10 cellular contexts compared by ENCODE assay signal in genomic region chr1:64343105-64343960, GRCh38.
DNase-seq lines count a peak whose midpoint lies in the region; ATAC-seq and TF ChIP-seq lines count a peak whose summit lies in the region.
"Had no signal": no experiment of that assay in that cellular context is flagged by ENCODE, and none has a peak within 500 bp of the region (broad histone marks: within the 10 kb centered on the region; RNA-seq: fewer than 3 reads in every experiment).

No MANE protein-coding gene starts in this region.

- no peaks in the 10 kb centered on the region for H3K4me1 ChIP-seq in left lung

- no peaks in the 10 kb centered on the region for H3K27me3 ChIP-seq in left lung

- intact Hi-C loops in left lung (cut with DNase I): no loop called here

- TF ChIP-seq CTCF in left lung (IDR thresholded peaks at IDR 0.05): no peak

- no peaks in the 10 kb centered on the region for H3K9me3 ChIP-seq in left lung

- no peak overlapping the region for H3K27ac ChIP-seq in left lung

- no peaks in the 10 kb centered on the region for H3K36me3 ChIP-seq in left lung

- DNase-seq in Daoy (ENCODE audit: low read depth) (peak; percentile 91), NCI-H2029 treated with DMSO at 0.1 percent for 48 hours (lab: John Stamatoyannopoulos, UW) (peak; percentile 78), amniotic stem cell (lab: John Stamatoyannopoulos, UW) (peak; percentile 52), left lung (no peak), HuH-7.5 (ENCODE audit: low spot score) (no peak)
- DNase-seq: activated CD4-positive, alpha-beta T cell treated with anti-CD3 and anti-CD28 coated beads, Interleukin-2, amount 50 U/mL, for 48 hours; NCI-H1092 treated with DMSO at 0.1 percent for 48 hours had no signal

- ATAC-seq in left lung (peak; percentile 33), GM19351 (IDR thresholded peaks at IDR 0.05; ENCODE audit: unreplicated experiment) (no peak), HG03460 (IDR thresholded peaks at IDR 0.05; ENCODE audit: unreplicated experiment) (no peak), GM21825 (IDR thresholded peaks at IDR 0.05; ENCODE audit: unreplicated experiment) (no peak)

- H3K4me3 ChIP-seq in left lung: no peak overlapping the region

Comparison
In these comparisons a context has a peak if more than half of its experiments do, and no peak if none do; other contexts are left out.
1. DNase-seq: peak in Daoy (single experiment), NCI-H2029 treated with DMSO at 0.1 percent for 48 hours (single experiment) and amniotic stem cell (single experiment); none in left lung (0 of 2) and HuH-7.5 (single experiment).